ENCODE assay signal across 11 cellular contexts in the genomic region with DNA sequence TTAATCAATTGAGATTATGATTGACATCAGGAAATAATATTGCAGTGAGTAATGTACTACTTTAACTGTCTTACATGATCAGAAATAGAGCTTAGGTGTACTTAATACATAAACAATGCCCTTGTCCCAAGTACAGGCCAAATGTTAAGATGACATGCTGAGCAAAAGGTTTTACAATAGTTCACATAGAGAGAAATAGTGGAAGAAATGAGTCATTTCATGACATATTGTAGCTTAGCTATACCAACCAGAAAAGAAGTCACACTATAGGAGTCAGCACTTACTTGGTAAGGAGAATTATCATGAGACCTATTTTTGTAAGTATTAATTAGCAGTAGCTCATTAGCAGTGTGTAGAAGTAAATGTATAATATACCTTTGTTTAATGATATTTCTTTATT.
DNase-seq lines count a peak whose midpoint lies in the region; ATAC-seq and TF ChIP-seq lines count a peak whose summit lies in the region.
"Had no signal": no experiment of that assay in that cellular context is flagged by ENCODE, and none has a peak within 500 bp of the region (broad histone marks: within the 10 kb centered on the region; RNA-seq: fewer than 3 reads in every experiment).

No MANE protein-coding gene starts in this region.

- H3K9me3 ChIP-seq in RWPE2 (ENCODE audit: severe bottlenecking) (no peaks in the 10 kb centered on the region), smooth muscle cell (replicated peaks; ENCODE audit: low read depth) (no peaks in the 10 kb centered on the region)

- H3K4me1 ChIP-seq in RWPE2 (ENCODE audit: insufficient read depth, poor library complexity, severe bottlenecking) (no peaks in the 10 kb centered on the region), smooth muscle cell (ENCODE audit: low read depth) (peaks cover 19% of the 10 kb centered on the region)

- no peaks in the 10 kb centered on the region for H3F3A ChIP-seq in smooth muscle cell (ENCODE audit: low read depth)

- H3K27me3 ChIP-seq in RWPE2 (ENCODE audit: insufficient read depth, poor library complexity, severe bottlenecking) (no peaks in the 10 kb centered on the region), smooth muscle cell (ENCODE audit: low read depth) (no peaks in the 10 kb centered on the region)

- DNase-seq in DMS53 (lab: John Stamatoyannopoulos, UW) (peak; percentile 1), DMS53 treated with DMSO at 0.1 percent for 48 hours (lab: John Stamatoyannopoulos, UW; ENCODE audit: unreplicated experiment) (no peak), RWPE2 (ENCODE audit: low spot score) (no peak), smooth muscle cell (lab: John Stamatoyannopoulos, UW; ENCODE audit: unreplicated experiment) (no peak), DMS114 treated with DMSO at 0.1 percent for 48 hours (lab: John Stamatoyannopoulos, UW; ENCODE audit: unreplicated experiment) (no peak), glomerular visceral epithelial cell (ENCODE audit: extremely low spot score) (no peak), GM19238 (ENCODE audit: insufficient read length, low spot score) (no peak)
- DNase-seq: cortex of kidney, PC-9 had no signal

- H3K9ac ChIP-seq in smooth muscle cell (ENCODE audit: low read depth), result no peak overlapping the region

- no peak overlapping the region for H3K4me2 ChIP-seq in smooth muscle cell
- H3K4me2 ChIP-seq: PC-9 had no signal

- H2AFZ ChIP-seq in smooth muscle cell (ENCODE audit: low read depth), result no peak overlapping the region
- H2AFZ ChIP-seq: PC-9 had no signal

- H4K20me1 ChIP-seq in smooth muscle cell (ENCODE audit: low read depth), result no peaks in the 10 kb centered on the region

- H3K27ac ChIP-seq in RWPE2 (ENCODE audit: poor library complexity, severe bottlenecking) (no peak overlapping the region), smooth muscle cell (ENCODE audit: low read depth) (peak overlapping the region; percentile 32)
- H3K27ac ChIP-seq: 22Rv1, PC-9 had no signal

- ATAC-seq in HG03045 (IDR thresholded peaks at IDR 0.05; ENCODE audit: unreplicated experiment), result peak; percentile 75
- ATAC-seq in RWPE2 (ENCODE audit: low read depth), result peak; percentile 79

- H3K36me3 ChIP-seq in RWPE2 (ENCODE audit: low read depth) (no peaks in the 10 kb centered on the region), smooth muscle cell (ENCODE audit: low read depth) (no peaks in the 10 kb centered on the region)

- no peaks in the 10 kb centered on the region for H3K79me2 ChIP-seq in smooth muscle cell (ENCODE audit: low read depth)

- TF ChIP-seq CTCF in RWPE2 (IDR thresholded peaks at IDR 0.05; ENCODE audit: poor library complexity, severe bottlenecking) (no peak), smooth muscle cell (IDR thresholded peaks at IDR 0.05; ENCODE audit: borderline replicate concordance, insufficient read depth, poor library complexity, severe bottlenecking) (no peak)

- H3K4me3 ChIP-seq in RWPE2 (ENCODE audit: severe bottlenecking), result no peak overlapping the region
- H3K4me3 ChIP-seq in smooth muscle cell, result no peak overlapping the region
- H3K4me3 ChIP-seq: PC-9 had no signal
